ENCODE assay signal across 8 cellular contexts in the genomic region with DNA sequence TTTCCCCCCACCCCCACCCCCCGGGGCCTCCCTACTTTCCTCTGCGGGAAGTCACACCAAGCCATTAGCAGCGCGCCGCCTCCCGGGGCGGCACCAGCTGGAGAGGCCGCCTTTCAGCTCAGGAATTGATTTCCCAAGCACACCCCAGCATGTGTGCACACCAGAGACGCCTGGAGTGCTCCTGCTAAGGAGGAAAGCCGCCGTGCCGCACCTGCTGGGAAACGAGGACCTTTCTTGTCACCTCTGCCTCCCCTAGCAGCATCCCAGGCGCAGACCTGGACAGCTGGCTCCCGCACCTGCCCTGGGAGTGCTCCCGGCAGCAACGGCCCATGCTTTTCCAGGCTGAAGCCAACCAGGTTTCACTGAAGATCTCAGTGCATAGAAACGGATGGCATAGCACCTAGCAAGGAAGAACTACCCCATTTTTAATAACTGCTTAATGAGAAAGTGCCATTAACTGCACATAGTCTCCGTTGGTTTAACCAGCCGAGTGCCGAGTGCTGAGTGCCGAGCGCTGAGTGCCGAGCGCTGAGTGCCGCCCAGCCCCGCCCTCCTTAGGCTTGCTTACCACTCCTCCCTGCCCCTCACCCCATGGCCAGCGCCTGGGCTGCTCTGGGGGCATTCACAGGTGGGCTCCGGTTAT.
A peak's percentile ranks its signal among the peaks of the same experiment; 100 is the strongest.
DNase-seq lines count a peak whose midpoint lies in the region; ATAC-seq and TF ChIP-seq lines count a peak whose summit lies in the region.

No MANE protein-coding gene starts in this region.

- ATAC-seq in GM18511 (IDR thresholded peaks at IDR 0.05; ENCODE audit: unreplicated experiment) (peak; percentile 49), aorta (ENCODE audit: low FRiP score) (peak; percentile 54)

- H3K27ac ChIP-seq in mucosa of rectum (ENCODE audit: low read depth in 2 of 2, low read length in 2 of 2) (no peak overlapping the region), aorta (ENCODE audit: low read depth in 1 of 2, low read length in 2 of 2) (no peak overlapping the region)

- intact Hi-C loops in aorta (cut with DNase I), result no loop called here
- intact Hi-C loops in posterior vena cava (cut with DNase I), result no loop called here

- peaks cover 8 to 10% of the 10 kb centered on the region in 2 donors for H3K4me1 ChIP-seq in mucosa of rectum (ENCODE audit: control insufficient read depth in 2 of 2, insufficient read depth in 2 of 2, low read length in 2 of 2)
- H3K4me1 ChIP-seq in aorta (ENCODE audit: control insufficient read depth in 1 of 2, insufficient read depth in 2 of 2, low read length in 2 of 2), result no peaks in the 10 kb centered on the region

- H3K27me3 ChIP-seq in mucosa of rectum (ENCODE audit: control insufficient read depth in 2 of 2, insufficient read depth in 2 of 2, low read length in 2 of 2) (no peaks in the 10 kb centered on the region), aorta (ENCODE audit: control insufficient read depth in 1 of 2, insufficient read depth in 2 of 2, low read length in 1 of 2) (no peaks in the 10 kb centered on the region)

- H3K36me3 ChIP-seq in mucosa of rectum (ENCODE audit: control insufficient read depth in 2 of 2, insufficient read depth in 2 of 2, low read length in 2 of 2), result no peaks in the 10 kb centered on the region
- H3K36me3 ChIP-seq in aorta (ENCODE audit: control insufficient read depth in 1 of 2, insufficient read depth in 2 of 2, low read length in 1 of 2), result no peaks in the 10 kb centered on the region

- H3K9me3 ChIP-seq in mucosa of rectum (ENCODE audit: control insufficient read depth in 2 of 2, low read length in 2 of 2), result no peaks in the 10 kb centered on the region
- H3K9me3 ChIP-seq in aorta (ENCODE audit: control insufficient read depth, low read length), result no peaks in the 10 kb centered on the region

- no peak for TF ChIP-seq CTCF in epithelial cell of proximal tubule (conservative IDR thresholded peaks at IDR 0.05; ENCODE audit: low read depth, low read length)

- DNase-seq in NCI-H526 (lab: John Stamatoyannopoulos, UW) (peak; percentile 76 to 91), epithelial cell of proximal tubule (ENCODE audit: low read depth) (no peak), aorta (no peak), posterior vena cava (ENCODE audit: low spot score) (no peak)
- no peak for DNase-seq in activated naive CD4-positive, alpha-beta T cell (lab: John Stamatoyannopoulos, UW)
- DNase-seq in activated CD4-positive, alpha-beta T cell treated with anti-CD3 and anti-CD28 coated beads, Interleukin-2, amount 50 U/mL, for 1 hour, result no peak

- H3K4me3 ChIP-seq in epithelial cell of proximal tubule (ENCODE audit: low read depth, low read length) (peak overlapping the region; percentile 63), mucosa of rectum (ENCODE audit: low read length in 2 of 2) (peak overlapping the region; percentile 57 to 79), aorta (ENCODE audit: low read length in 2 of 2) (peak overlapping the region; percentile 46 to 72)

- H3K9ac ChIP-seq in mucosa of rectum (ENCODE audit: low read depth in 1 of 2, low read length in 2 of 2), result peak overlapping the region in 1 of 2 donors; percentile 30

- WGBS in aorta, 2 donors, result 0 to 2% methylated on average over 28 to 29 of the region's 29 CpGs

Comparison
In these comparisons a context has a peak if more than half of its experiments do, and no peak if none do; other contexts are left out.
1. DNase-seq: peak in NCI-H526 (2 of 2); none in epithelial cell of proximal tubule (single experiment), aorta (0 of 2), activated naive CD4-positive, alpha-beta T cell (0 of 4), posterior vena cava (single experiment) and activated CD4-positive, alpha-beta T cell treated with anti-CD3 and anti-CD28 coated beads, Interleukin-2, amount 50 U/mL, for 1 hour (single experiment).
2. Peak in every context shown above with its lines, with median percentiles within 50 percentile points of each other: H3K4me3 ChIP-seq.